In the genomic region with DNA sequence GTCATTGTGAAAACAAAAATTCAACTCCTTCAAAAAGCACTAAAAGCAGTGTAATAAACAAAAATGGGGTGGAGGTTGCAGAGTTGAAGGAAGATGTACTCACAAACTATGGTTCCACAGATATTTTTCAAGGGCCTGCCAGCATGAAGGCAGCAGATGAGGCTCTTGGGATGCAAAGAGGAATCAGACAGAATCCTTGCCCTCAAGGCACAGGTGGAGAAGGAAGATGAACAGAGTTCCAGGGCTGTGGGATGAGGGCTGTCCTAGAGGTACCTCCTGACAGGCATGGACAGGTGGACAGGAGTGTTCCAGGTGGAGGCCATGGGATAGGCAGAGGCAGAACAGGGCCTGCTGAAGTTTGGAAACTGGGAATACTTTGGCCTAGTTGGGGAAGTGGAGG, we compare ENCODE assay signal across 28 cellular contexts.
"Had no signal": no experiment of that assay in that cellular context is flagged by ENCODE, and none has a peak within 500 bp of the region (broad histone marks: within the 10 kb centered on the region; RNA-seq: fewer than 3 reads in every experiment).

No MANE protein-coding gene starts in this region.

- H3K27ac Mint-ChIP-seq: immature natural killer cell; natural killer cell treated with Interleukin-12 subunit alpha and Interleukin-12 subunit beta and Interleukin-15 and Interleukin-18, amount 100 ng/mL, for 72 hours; stimulated activated memory B cell treated with anti-CD40 and anti-IgM and Interleukin-4, amounts not matched to agents 10 μg/mL and 1 μg/mL and 100 μg/mL, for 72 hours; type B pancreatic cell had no signal

- H3K36me3 Mint-ChIP-seq: immature natural killer cell; naive thymus-derived CD4-positive, alpha-beta T cell; natural killer cell treated with Interleukin-12 subunit alpha and Interleukin-12 subunit beta and Interleukin-15 and Interleukin-18, amount 100 ng/mL, for 72 hours; stimulated activated memory B cell treated with anti-CD40 and anti-IgM and Interleukin-4, amounts not matched to agents 10 μg/mL and 1 μg/mL and 100 μg/mL, for 72 hours; type B pancreatic cell had no signal

- H3K9me3 ChIP-seq: heart left ventricle, left lung, lower lobe of right lung, mucosa of descending colon, pancreas, prostate gland, suprapubic skin, thoracic aorta, tibial artery, uterus had no signal

- H3K4me3 ChIP-seq: heart left ventricle, left lung, lower lobe of right lung, mucosa of descending colon, pancreas, prostate gland, skin epidermis, suprapubic skin, thoracic aorta, tibial artery, uterus had no signal

- H3K9me3 Mint-ChIP-seq: immature natural killer cell; naive thymus-derived CD4-positive, alpha-beta T cell; natural killer cell treated with Interleukin-12 subunit alpha and Interleukin-12 subunit beta and Interleukin-15 and Interleukin-18, amount 100 ng/mL, for 72 hours; stimulated activated memory B cell treated with anti-CD40 and anti-IgM and Interleukin-4, amounts not matched to agents 10 μg/mL and 1 μg/mL and 100 μg/mL, for 72 hours; type B pancreatic cell had no signal

- H3K27me3 ChIP-seq: heart left ventricle, left lung, pancreas, suprapubic skin, tibial artery, uterus had no signal

- H3K27ac ChIP-seq: heart left ventricle, left lung, lower lobe of right lung, pancreas, prostate gland, skin epidermis, suprapubic skin, thoracic aorta, uterus had no signal

- H3K4me1 Mint-ChIP-seq: immature natural killer cell; naive thymus-derived CD4-positive, alpha-beta T cell; stimulated activated memory B cell treated with anti-CD40 and anti-IgM and Interleukin-4, amounts not matched to agents 10 μg/mL and 1 μg/mL and 100 μg/mL, for 72 hours had no signal

- H3K27me3 Mint-ChIP-seq: stimulated activated memory B cell treated with anti-CD40 and anti-IgM and Interleukin-4, amounts not matched to agents 10 μg/mL and 1 μg/mL and 100 μg/mL, for 72 hours had no signal

- H3K4me1 ChIP-seq: uterus had no signal

- H3K36me3 ChIP-seq: heart left ventricle, left lung, lower lobe of right lung, pancreas, prostate gland, suprapubic skin, thoracic aorta, tibial artery, uterus had no signal

- DNase-seq: heart left ventricle; hypothalamus; immature natural killer cell; kidney; left colon; left lung; lower lobe of right lung; midbrain; mucosa of descending colon; naive thymus-derived CD4-positive, alpha-beta T cell; posterior cingulate gyrus; retina; right cardiac atrium; stimulated activated CD4-positive, alpha-beta T cell treated with anti-CD3 and anti-CD28 coated beads, Interleukin-12 subunit alpha, Interleukin-12 subunit beta, amount 100 ng/mL, for 4 hours; stimulated activated CD4-positive, alpha-beta T cell treated with anti-CD3 and anti-CD28 coated beads, Interleukin-15, amount 100 ng/mL, for 24 hours; stimulated activated CD4-positive, alpha-beta T cell treated with anti-CD3 and anti-CD28 coated beads, Interleukin-4, amount 100 ng/mL, for 24 hours; stimulated activated naive CD4-positive, alpha-beta T cell treated with Interleukin-2 at 50 U/mL for 16 hours; tibial artery; uterus had no signal

- ATAC-seq: heart left ventricle; left colon; left lung; lower lobe of right lung; mucosa of descending colon; naive thymus-derived CD4-positive, alpha-beta T cell; pancreas; right cardiac atrium; sciatic nerve; stimulated activated memory B cell treated with anti-CD40 and anti-IgM and Interleukin-4, amounts not matched to agents 10 μg/mL and 1 μg/mL and 100 μg/mL, for 72 hours had no signal

- H3K4me3 Mint-ChIP-seq: immature natural killer cell; naive thymus-derived CD4-positive, alpha-beta T cell; natural killer cell treated with Interleukin-12 subunit alpha and Interleukin-12 subunit beta and Interleukin-15 and Interleukin-18, amount 100 ng/mL, for 72 hours; stimulated activated memory B cell treated with anti-CD40 and anti-IgM and Interleukin-4, amounts not matched to agents 10 μg/mL and 1 μg/mL and 100 μg/mL, for 72 hours; type B pancreatic cell had no signal
